1 cellular context compared by ENCODE assay signal in the genomic region with DNA sequence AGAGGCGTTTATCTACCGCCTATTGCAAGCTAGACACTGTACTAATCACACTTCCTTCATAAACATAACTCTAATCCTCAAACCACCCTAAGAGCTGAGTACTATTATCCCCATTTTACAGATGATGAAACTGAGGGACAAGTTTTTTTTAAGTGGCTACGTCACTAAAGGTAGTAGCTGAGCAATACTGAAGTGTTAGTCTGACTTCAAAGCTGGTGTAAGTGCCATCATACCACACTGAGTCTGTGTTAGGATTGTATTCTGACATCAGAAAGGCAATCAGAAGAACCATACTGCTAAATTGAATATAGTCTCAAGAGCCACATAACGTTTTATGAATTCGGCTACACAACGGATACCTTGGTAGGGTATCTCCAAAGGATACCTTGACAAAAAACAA.
TF ChIP-seq lines count a peak whose summit lies in the region.

No MANE protein-coding gene starts in this region.

TF ChIP-seq in K562, 482 proteins besides CTCF, POLR2A, EP300 and RAD21 (continued from another document and continues in another):
- TF ChIP-seq, protein P1, sequence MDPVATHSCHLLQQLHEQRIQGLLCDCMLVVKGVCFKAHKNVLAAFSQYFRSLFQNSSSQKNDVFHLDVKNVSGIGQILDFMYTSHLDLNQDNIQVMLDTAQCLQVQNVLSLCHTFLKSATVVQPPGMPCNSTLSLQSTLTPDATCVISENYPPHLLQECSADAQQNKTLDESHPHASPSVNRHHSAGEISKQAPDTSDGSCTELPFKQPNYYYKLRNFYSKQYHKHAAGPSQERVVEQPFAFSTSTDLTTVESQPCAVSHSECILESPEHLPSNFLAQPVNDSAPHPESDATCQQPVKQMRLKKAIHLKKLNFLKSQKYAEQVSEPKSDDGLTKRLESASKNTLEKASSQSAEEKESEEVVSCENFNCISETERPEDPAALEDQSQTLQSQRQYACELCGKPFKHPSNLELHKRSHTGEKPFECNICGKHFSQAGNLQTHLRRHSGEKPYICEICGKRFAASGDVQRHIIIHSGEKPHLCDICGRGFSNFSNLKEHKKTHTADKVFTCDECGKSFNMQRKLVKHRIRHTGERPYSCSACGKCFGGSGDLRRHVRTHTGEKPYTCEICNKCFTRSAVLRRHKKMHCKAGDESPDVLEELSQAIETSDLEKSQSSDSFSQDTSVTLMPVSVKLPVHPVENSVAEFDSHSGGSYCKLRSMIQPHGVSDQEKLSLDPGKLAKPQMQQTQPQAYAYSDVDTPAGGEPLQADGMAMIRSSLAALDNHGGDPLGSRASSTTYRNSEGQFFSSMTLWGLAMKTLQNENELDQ (CRISPR knock-in tag; IDR thresholded peaks at IDR 0.05; ENCODE audit: borderline replicate concordance), result no peak
- TF ChIP-seq CC2D1A (IDR thresholded peaks at IDR 0.05), result peak; percentile 59; the same call in 1 of the 2 replicates
- 0 out of 2 replicates have a peak, but pooled peaks have one; percentile 53 for TF ChIP-seq CBX1 (IDR thresholded peaks at IDR 0.05; ENCODE audit: low read depth)
- peak; percentile 96 to 98 for TF ChIP-seq KDM1A (IDR thresholded peaks at IDR 0.05)
- TF ChIP-seq, protein P2, sequence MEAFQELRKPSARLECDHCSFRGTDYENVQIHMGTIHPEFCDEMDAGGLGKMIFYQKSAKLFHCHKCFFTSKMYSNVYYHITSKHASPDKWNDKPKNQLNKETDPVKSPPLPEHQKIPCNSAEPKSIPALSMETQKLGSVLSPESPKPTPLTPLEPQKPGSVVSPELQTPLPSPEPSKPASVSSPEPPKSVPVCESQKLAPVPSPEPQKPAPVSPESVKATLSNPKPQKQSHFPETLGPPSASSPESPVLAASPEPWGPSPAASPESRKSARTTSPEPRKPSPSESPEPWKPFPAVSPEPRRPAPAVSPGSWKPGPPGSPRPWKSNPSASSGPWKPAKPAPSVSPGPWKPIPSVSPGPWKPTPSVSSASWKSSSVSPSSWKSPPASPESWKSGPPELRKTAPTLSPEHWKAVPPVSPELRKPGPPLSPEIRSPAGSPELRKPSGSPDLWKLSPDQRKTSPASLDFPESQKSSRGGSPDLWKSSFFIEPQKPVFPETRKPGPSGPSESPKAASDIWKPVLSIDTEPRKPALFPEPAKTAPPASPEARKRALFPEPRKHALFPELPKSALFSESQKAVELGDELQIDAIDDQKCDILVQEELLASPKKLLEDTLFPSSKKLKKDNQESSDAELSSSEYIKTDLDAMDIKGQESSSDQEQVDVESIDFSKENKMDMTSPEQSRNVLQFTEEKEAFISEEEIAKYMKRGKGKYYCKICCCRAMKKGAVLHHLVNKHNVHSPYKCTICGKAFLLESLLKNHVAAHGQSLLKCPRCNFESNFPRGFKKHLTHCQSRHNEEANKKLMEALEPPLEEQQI (IDR thresholded peaks at IDR 0.05), result 0 out of 2 replicates have a peak, but pooled peaks have one; percentile 13
- 0 out of 2 replicates have a peak, but pooled peaks have one; percentile 38 for TF ChIP-seq POLR2H (tag; IDR thresholded peaks at IDR 0.05; ENCODE audit: low read depth)
- TF ChIP-seq HDAC1 (IDR thresholded peaks at IDR 0.05), result peak; percentile 80 to 81
- TF ChIP-seq CREM (IDR thresholded peaks at IDR 0.05; ENCODE audit: low read depth), result peak; percentile 40; the same call in 1 of the 2 replicates
- peak; percentile 98 for TF ChIP-seq SMARCA5 (IDR thresholded peaks at IDR 0.05)
- peak; percentile 91; the same call in 1 of the 2 replicates for TF ChIP-seq HDGF (IDR thresholded peaks at IDR 0.05)
- TF ChIP-seq ZBED1 (IDR thresholded peaks at IDR 0.05), result no peak
- no peak for TF ChIP-seq ATF1 (CRISPR knock-in tag; IDR thresholded peaks at IDR 0.05)
- peak; percentile 43; the same call in 1 of the 2 replicates for TF ChIP-seq ATF1 (tag; IDR thresholded peaks at IDR 0.05)
- TF ChIP-seq DPF2 (IDR thresholded peaks at IDR 0.05), result peak; percentile 49; the same call in 1 of the 2 replicates
- TF ChIP-seq MTA1 (IDR thresholded peaks at IDR 0.05; ENCODE audit: borderline replicate concordance), result peak; percentile 53; the same call in 1 of the 2 replicates
- TF ChIP-seq, protein P3, sequence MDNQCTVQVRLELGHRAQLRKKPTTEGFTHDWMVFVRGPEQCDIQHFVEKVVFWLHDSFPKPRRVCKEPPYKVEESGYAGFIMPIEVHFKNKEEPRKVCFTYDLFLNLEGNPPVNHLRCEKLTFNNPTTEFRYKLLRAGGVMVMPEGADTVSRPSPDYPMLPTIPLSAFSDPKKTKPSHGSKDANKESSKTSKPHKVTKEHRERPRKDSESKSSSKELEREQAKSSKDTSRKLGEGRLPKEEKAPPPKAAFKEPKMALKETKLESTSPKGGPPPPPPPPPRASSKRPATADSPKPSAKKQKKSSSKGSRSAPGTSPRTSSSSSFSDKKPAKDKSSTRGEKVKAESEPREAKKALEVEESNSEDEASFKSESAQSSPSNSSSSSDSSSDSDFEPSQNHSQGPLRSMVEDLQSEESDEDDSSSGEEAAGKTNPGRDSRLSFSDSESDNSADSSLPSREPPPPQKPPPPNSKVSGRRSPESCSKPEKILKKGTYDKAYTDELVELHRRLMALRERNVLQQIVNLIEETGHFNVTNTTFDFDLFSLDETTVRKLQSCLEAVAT (IDR thresholded peaks at IDR 0.05), result 0 out of 4 replicates have a peak, but pooled peaks of 1 of the 2 experiments have one; percentile 35
- peak; percentile 83 for TF ChIP-seq ZNF384 (IDR thresholded peaks at IDR 0.05; ENCODE audit: low read depth, low read length)
- TF ChIP-seq, protein P4, sequence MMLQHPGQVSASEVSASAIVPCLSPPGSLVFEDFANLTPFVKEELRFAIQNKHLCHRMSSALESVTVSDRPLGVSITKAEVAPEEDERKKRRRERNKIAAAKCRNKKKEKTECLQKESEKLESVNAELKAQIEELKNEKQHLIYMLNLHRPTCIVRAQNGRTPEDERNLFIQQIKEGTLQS (IDR thresholded peaks at IDR 0.05), result peak; percentile 55
- TF ChIP-seq, protein P4 (CRISPR knock-in tag; conservative IDR thresholded peaks at IDR 0.05), result no peak
- TF ChIP-seq, protein P5, sequence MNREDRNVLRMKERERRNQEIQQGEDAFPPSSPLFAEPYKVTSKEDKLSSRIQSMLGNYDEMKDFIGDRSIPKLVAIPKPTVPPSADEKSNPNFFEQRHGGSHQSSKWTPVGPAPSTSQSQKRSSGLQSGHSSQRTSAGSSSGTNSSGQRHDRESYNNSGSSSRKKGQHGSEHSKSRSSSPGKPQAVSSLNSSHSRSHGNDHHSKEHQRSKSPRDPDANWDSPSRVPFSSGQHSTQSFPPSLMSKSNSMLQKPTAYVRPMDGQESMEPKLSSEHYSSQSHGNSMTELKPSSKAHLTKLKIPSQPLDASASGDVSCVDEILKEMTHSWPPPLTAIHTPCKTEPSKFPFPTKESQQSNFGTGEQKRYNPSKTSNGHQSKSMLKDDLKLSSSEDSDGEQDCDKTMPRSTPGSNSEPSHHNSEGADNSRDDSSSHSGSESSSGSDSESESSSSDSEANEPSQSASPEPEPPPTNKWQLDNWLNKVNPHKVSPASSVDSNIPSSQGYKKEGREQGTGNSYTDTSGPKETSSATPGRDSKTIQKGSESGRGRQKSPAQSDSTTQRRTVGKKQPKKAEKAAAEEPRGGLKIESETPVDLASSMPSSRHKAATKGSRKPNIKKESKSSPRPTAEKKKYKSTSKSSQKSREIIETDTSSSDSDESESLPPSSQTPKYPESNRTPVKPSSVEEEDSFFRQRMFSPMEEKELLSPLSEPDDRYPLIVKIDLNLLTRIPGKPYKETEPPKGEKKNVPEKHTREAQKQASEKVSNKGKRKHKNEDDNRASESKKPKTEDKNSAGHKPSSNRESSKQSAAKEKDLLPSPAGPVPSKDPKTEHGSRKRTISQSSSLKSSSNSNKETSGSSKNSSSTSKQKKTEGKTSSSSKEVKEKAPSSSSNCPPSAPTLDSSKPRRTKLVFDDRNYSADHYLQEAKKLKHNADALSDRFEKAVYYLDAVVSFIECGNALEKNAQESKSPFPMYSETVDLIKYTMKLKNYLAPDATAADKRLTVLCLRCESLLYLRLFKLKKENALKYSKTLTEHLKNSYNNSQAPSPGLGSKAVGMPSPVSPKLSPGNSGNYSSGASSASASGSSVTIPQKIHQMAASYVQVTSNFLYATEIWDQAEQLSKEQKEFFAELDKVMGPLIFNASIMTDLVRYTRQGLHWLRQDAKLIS (CRISPR knock-in tag; IDR thresholded peaks at IDR 0.05), result no peak
- no peak for TF ChIP-seq TCFL5 (CRISPR knock-in tag; conservative IDR thresholded peaks at IDR 0.05)
- TF ChIP-seq ETS2 (tag; IDR thresholded peaks at IDR 0.05; ENCODE audit: borderline replicate concordance, poor library complexity, severe bottlenecking), result no peak
- TF ChIP-seq ZNF24 (IDR thresholded peaks at IDR 0.05), result peak; percentile 52; the same call in 1 of the 2 replicates
- TF ChIP-seq ARHGAP35 (IDR thresholded peaks at IDR 0.05; ENCODE audit: partially characterized antibody), result peak; percentile 3
- 0 out of 2 replicates have a peak, but pooled peaks have one; percentile 43 for TF ChIP-seq SMARCA4 (IDR thresholded peaks at IDR 0.05)
- no peak for TF ChIP-seq CEBPG (CRISPR knock-in tag; IDR thresholded peaks at IDR 0.05)
- TF ChIP-seq CEBPG (tag; conservative IDR thresholded peaks at IDR 0.05 in 1 of 2, IDR thresholded peaks at IDR 0.05 in 1 of 2), result peak in 1 of 2 experiments; percentile 36; a peak in 1 of 4 replicates
- TF ChIP-seq NBN (IDR thresholded peaks at IDR 0.05; ENCODE audit: low read depth), result peak; percentile 53; the same call in 1 of the 2 replicates
- TF ChIP-seq PRMT5 (CRISPR knock-in tag; IDR thresholded peaks at IDR 0.05), result no peak
- no peak for TF ChIP-seq STAG1 (CRISPR knock-in tag; IDR thresholded peaks at IDR 0.05; ENCODE audit: borderline replicate concordance)
- TF ChIP-seq KHSRP (IDR thresholded peaks at IDR 0.05), result 0 out of 2 replicates have a peak, but pooled peaks have one; percentile 17
- TF ChIP-seq TRIM24 (IDR thresholded peaks at IDR 0.05), result no peak
- no peak for TF ChIP-seq CBFB (CRISPR knock-in tag; IDR thresholded peaks at IDR 0.05)
- peak; percentile 24; the same call in 1 of the 2 replicates for TF ChIP-seq EP400 (IDR thresholded peaks at IDR 0.05)
- TF ChIP-seq PHF20 (IDR thresholded peaks at IDR 0.05; ENCODE audit: partially characterized antibody), result peak; percentile 74
- TF ChIP-seq IFI16 (CRISPR knock-in tag; IDR thresholded peaks at IDR 0.05), result no peak
- no peak for TF ChIP-seq RFX7 (CRISPR knock-in tag; IDR thresholded peaks at IDR 0.05)
- TF ChIP-seq, protein P6, sequence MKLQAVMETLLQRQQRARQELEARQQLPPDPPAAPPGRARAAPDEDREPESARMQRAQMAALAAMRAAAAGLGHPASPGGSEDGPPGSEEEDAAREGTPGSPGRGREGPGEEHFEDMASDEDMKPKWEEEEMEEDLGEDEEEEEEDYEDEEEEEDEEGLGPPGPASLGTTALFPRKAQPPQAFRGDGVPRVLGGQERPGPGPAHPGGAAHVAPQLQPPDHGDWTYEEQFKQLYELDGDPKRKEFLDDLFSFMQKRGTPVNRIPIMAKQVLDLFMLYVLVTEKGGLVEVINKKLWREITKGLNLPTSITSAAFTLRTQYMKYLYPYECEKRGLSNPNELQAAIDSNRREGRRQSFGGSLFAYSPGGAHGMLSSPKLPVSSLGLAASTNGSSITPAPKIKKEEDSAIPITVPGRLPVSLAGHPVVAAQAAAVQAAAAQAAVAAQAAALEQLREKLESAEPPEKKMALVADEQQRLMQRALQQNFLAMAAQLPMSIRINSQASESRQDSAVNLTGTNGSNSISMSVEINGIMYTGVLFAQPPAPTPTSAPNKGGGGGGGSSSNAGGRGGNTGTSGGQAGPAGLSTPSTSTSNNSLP (IDR thresholded peaks at IDR 0.05; ENCODE audit: borderline replicate concordance, low read depth, low read length), result no peak
- no peak for TF ChIP-seq KDM2B (CRISPR knock-in tag; IDR thresholded peaks at IDR 0.05)
- no peak for TF ChIP-seq RBBP5 (IDR thresholded peaks at IDR 0.05; ENCODE audit: borderline replicate concordance, insufficient read depth, low read length, poor library complexity, severe bottlenecking)
- TF ChIP-seq ZNF23 (CRISPR knock-in tag; IDR thresholded peaks at IDR 0.05), result no peak
- TF ChIP-seq GABPB1 (CRISPR knock-in tag; IDR thresholded peaks at IDR 0.05), result no peak
- TF ChIP-seq, protein P7, sequence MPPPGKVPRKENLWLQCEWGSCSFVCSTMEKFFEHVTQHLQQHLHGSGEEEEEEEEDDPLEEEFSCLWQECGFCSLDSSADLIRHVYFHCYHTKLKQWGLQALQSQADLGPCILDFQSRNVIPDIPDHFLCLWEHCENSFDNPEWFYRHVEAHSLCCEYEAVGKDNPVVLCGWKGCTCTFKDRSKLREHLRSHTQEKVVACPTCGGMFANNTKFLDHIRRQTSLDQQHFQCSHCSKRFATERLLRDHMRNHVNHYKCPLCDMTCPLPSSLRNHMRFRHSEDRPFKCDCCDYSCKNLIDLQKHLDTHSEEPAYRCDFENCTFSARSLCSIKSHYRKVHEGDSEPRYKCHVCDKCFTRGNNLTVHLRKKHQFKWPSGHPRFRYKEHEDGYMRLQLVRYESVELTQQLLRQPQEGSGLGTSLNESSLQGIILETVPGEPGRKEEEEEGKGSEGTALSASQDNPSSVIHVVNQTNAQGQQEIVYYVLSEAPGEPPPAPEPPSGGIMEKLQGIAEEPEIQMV (tag; conservative IDR thresholded peaks at IDR 0.05; ENCODE audit: low read depth), result no peak
- TF ChIP-seq RBM25 (IDR thresholded peaks at IDR 0.05; ENCODE audit: low read depth, low read length, severe bottlenecking), result peak; percentile 99
- TF ChIP-seq CSDE1 (IDR thresholded peaks at IDR 0.05), result 0 out of 4 replicates have a peak, but pooled peaks of 1 of the 2 experiments have one; percentile 38
- TF ChIP-seq NFIC (IDR thresholded peaks at IDR 0.05), result peak; percentile 26; the same call in 1 of the 2 replicates
- peak; percentile 99 for TF ChIP-seq HDAC2 (IDR thresholded peaks at IDR 0.05)
- TF ChIP-seq CBX3 (IDR thresholded peaks at IDR 0.05; ENCODE audit: borderline replicate concordance in 1 of 2, low read length in 2 of 2), result peak in 1 of 2 experiments; percentile 85; a peak in 2 of 3 replicates
- TF ChIP-seq RCOR1 (IDR thresholded peaks at IDR 0.05; ENCODE audit: borderline replicate concordance in 1 of 2, low read depth in 2 of 2, low read length in 2 of 2), result peak; percentile 53 to 94; a peak in 3 of 4 replicates
- TF ChIP-seq, protein P8, sequence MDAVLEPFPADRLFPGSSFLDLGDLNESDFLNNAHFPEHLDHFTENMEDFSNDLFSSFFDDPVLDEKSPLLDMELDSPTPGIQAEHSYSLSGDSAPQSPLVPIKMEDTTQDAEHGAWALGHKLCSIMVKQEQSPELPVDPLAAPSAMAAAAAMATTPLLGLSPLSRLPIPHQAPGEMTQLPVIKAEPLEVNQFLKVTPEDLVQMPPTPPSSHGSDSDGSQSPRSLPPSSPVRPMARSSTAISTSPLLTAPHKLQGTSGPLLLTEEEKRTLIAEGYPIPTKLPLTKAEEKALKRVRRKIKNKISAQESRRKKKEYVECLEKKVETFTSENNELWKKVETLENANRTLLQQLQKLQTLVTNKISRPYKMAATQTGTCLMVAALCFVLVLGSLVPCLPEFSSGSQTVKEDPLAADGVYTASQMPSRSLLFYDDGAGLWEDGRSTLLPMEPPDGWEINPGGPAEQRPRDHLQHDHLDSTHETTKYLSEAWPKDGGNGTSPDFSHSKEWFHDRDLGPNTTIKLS (IDR thresholded peaks at IDR 0.05; ENCODE audit: borderline replicate concordance, low read depth), result no peak
- TF ChIP-seq BRF1 (IDR thresholded peaks at IDR 0.05; ENCODE audit: borderline replicate concordance, extremely low read depth, insufficient read length), result no peak
- TF ChIP-seq ATF7 (IDR thresholded peaks at IDR 0.05), result 0 out of 2 replicates have a peak, but pooled peaks have one; percentile 16
- TF ChIP-seq CHD4 (IDR thresholded peaks at IDR 0.05; ENCODE audit: insufficient read depth, insufficient replicate concordance, low read depth, low read length, poor library complexity, severe bottlenecking), result peak; percentile 97
- peak; percentile 96 for TF ChIP-seq ADNP (tag; IDR thresholded peaks at IDR 0.05)
